ENCODE assay signal across 24 cellular contexts in genomic region chr6:15882915-15883314, GRCh38.
"Had no signal": no experiment of that assay in that cellular context is flagged by ENCODE, and none has a peak within 500 bp of the region (broad histone marks: within the 10 kb centered on the region; RNA-seq: fewer than 3 reads in every experiment).

No MANE protein-coding gene starts in this region.

- H2AFZ ChIP-seq: neural progenitor cell had no signal

- H3K36me3 ChIP-seq: ascending aorta, esophagus squamous epithelium, heart right ventricle, neural progenitor cell, thoracic aorta, uterus, WERI-Rb-1 had no signal

- H3K4me1 ChIP-seq: ascending aorta, neural progenitor cell, uterus had no signal

- H3K9ac ChIP-seq: neural progenitor cell had no signal

- H3K9me3 ChIP-seq: ascending aorta, esophagus squamous epithelium, heart right ventricle, thoracic aorta, uterus had no signal

- H3K4me2 ChIP-seq: neural progenitor cell had no signal

- H3K27ac ChIP-seq: ascending aorta, coronary artery, epithelial cell of prostate, esophagus squamous epithelium, heart right ventricle, neural progenitor cell, thoracic aorta, uterus, WERI-Rb-1 had no signal

- DNase-seq: activated CD4-positive, alpha-beta T cell treated with anti-CD3 and anti-CD28 coated beads for 48 hours; activated CD4-positive, alpha-beta T cell treated with anti-CD3 and anti-CD28 coated beads, Interleukin-2, amount 50 U/mL, for 48 hours; activated CD8-positive, alpha-beta memory T cell treated with anti-CD3 and anti-CD28 coated beads for 24 hours; activated gamma-delta T cell; activated naive CD4-positive, alpha-beta T cell treated with anti-CD3 and anti-CD28 coated beads, Interleukin-2, amount 10 ng/mL, durations not matched to agents 7 days and 5 days; activated naive CD8-positive, alpha-beta T cell treated with anti-CD3 and anti-CD28 coated beads, Interleukin-2, amount 10 ng/mL, durations not matched to agents 7 days and 5 days; activated T-cell treated with anti-CD3 and anti-CD28 coated beads, Interleukin-2, amount 50 U/mL, for 1 hour; esophagus squamous epithelium; foreskin melanocyte; heart right ventricle; mesendoderm; natural killer cell; posterior cingulate gyrus; stimulated activated CD4-positive, alpha-beta T cell treated with anti-CD3 and anti-CD28 coated beads, Interleukin-2, amount 100 ng/mL, for 48 hours; T-helper 17 cell; T1000; uterus; WERI-Rb-1 had no signal

- H3K27me3 ChIP-seq: ascending aorta, esophagus squamous epithelium, heart right ventricle, neural progenitor cell, uterus had no signal

- ATAC-seq: activated CD4-positive, CD25-positive, alpha-beta regulatory T cell treated with anti-CD3 and anti-CD28 coated beads, Interleukin-2, amount 50 U/mL, for 24 hours; heart right ventricle; natural killer cell; T-helper 17 cell had no signal

- H3K4me3 ChIP-seq: ascending aorta, coronary artery, esophagus squamous epithelium, heart right ventricle, neural progenitor cell, thoracic aorta, uterus had no signal
